In genomic region chr5:117182104-117182503, GRCh38 we compare ENCODE assay signal across 23 cellular contexts.
A peak's percentile ranks its signal among the peaks of the same experiment; 100 is the strongest.
DNase-seq lines count a peak whose midpoint lies in the region; ATAC-seq lines count a peak whose summit lies in the region.
"Had no signal": no experiment of that assay in that cellular context is flagged by ENCODE, and none has a peak within 500 bp of the region (broad histone marks: within the 10 kb centered on the region; RNA-seq: fewer than 3 reads in every experiment).

No MANE protein-coding gene starts in this region.

- H3K27ac ChIP-seq in angular gyrus (ENCODE audit: low read depth, low read length) (peak overlapping the region; percentile 75), temporal lobe (ENCODE audit: low read depth, low read length) (peak overlapping the region; percentile 75)
- H3K27ac ChIP-seq: BLaER1 treated with 17β-estradiol and CSF1 and Interleukin-3, amounts not matched to agents 10 nM and 100 nM; PC-9; SJSA1 had no signal

- DNase-seq in fibroblast of gingiva (ENCODE audit: low read depth) (peak; percentile 12), midbrain (lab: John Stamatoyannopoulos, UW) (peak; percentile 49), germinal center (ENCODE audit: low spot score) (no peak), DMS53 treated with DMSO at 0.1 percent for 48 hours (lab: John Stamatoyannopoulos, UW; ENCODE audit: unreplicated experiment) (no peak)
- DNase-seq: CD4-positive, alpha-beta T cell; DMS53; HCEC 1CT; KBM-7; MV-4-11; NCI-H1105; NCI-H146; NCI-H2029; NCI-H446; NCI-H524 treated with DMSO at 0.1 percent for 48 hours; NCI-H774; PC-9 had no signal

- ATAC-seq in GM21576 (IDR thresholded peaks at IDR 0.05; ENCODE audit: unreplicated experiment): no peak
- ATAC-seq: GM12878, Right ventricle myocardium inferior had no signal

Comparison
In these comparisons a context has a peak if more than half of its experiments do, and no peak if none do; other contexts are left out.
1. DNase-seq: peak in fibroblast of gingiva (single experiment) and midbrain (single experiment); none in germinal center (single experiment) and DMS53 treated with DMSO at 0.1 percent for 48 hours (single experiment).